Comparison of ENCODE assay signal across 9 cellular contexts in genomic region chr20:4519530-4519929, GRCh38.
A peak's percentile ranks its signal among the peaks of the same experiment; 100 is the strongest.
DNase-seq lines count a peak whose midpoint lies in the region; ATAC-seq, FAIRE-seq and TF ChIP-seq lines count a peak whose summit lies in the region.
"Had no signal": no experiment of that assay in that cellular context is flagged by ENCODE, and none has a peak within 500 bp of the region (broad histone marks: within the 10 kb centered on the region; RNA-seq: fewer than 3 reads in every experiment).

No MANE protein-coding gene starts in this region.

- ATAC-seq in GM21381 (IDR thresholded peaks at IDR 0.05; ENCODE audit: unreplicated experiment), result no peak
- no peak for ATAC-seq in pancreas

- no peaks in the 10 kb centered on the region for H3F3A ChIP-seq in Loucy (ENCODE audit: low read depth)

- H2BK15ac ChIP-seq in neuronal stem cell (ENCODE audit: low read length), result no peak overlapping the region

- no peak overlapping the region for H2BK120ac ChIP-seq in neuronal stem cell (ENCODE audit: low read depth, low read length)

- DNase-seq in DMS 273 (lab: John Stamatoyannopoulos, UW; ENCODE audit: unreplicated experiment) (peak; percentile 30), DMS 273 treated with DMSO at 0.1 percent for 48 hours (lab: John Stamatoyannopoulos, UW) (no peak), mammary epithelial cell (peak; percentile 11), neuronal stem cell (ENCODE audit: low spot score) (peak; percentile 2), esophagus muscularis mucosa (ENCODE audit: extremely low spot score) (no peak), pancreas (no peak)

- TF ChIP-seq CTCF in Loucy (conservative IDR thresholded peaks at IDR 0.05; ENCODE audit: low read length), result peak; percentile 57
- peak; percentile 66 to 68 for TF ChIP-seq CTCF in mammary epithelial cell (conservative IDR thresholded peaks at IDR 0.05 in 1 of 2, IDR thresholded peaks at IDR 0.05 in 1 of 2; ENCODE audit: extremely low read depth in 1 of 2, insufficient read depth in 1 of 2, low read depth in 1 of 2, low read length in 2 of 2)
- peak in 1 of 3 experiments; percentile 16 for TF ChIP-seq CTCF in esophagus muscularis mucosa (IDR thresholded peaks at IDR 0.05)
- TF ChIP-seq CTCF in pancreas (IDR thresholded peaks at IDR 0.05), result no peak

- no peak overlapping the region for H2BK12ac ChIP-seq in neuronal stem cell (ENCODE audit: low read length)

- H3K4me2 ChIP-seq in Loucy (ENCODE audit: low read depth, low read length, poor library complexity, severe bottlenecking) (no peak overlapping the region), mammary epithelial cell (ENCODE audit: insufficient read depth, low read depth, low read length) (no peak overlapping the region), neuronal stem cell (ENCODE audit: insufficient read depth, low read length, poor library complexity, severe bottlenecking) (no peak overlapping the region)

- H3K79me1 ChIP-seq in neuronal stem cell (ENCODE audit: low read depth, low read length), result no peaks in the 10 kb centered on the region

- no peaks in the 10 kb centered on the region for H3K36me3 ChIP-seq in Loucy (ENCODE audit: insufficient read depth, low read length)
- no peaks in the 10 kb centered on the region for H3K36me3 ChIP-seq in mammary epithelial cell (ENCODE audit: insufficient read depth, low read length)
- H3K36me3 ChIP-seq in neuronal stem cell (replicated peaks in 1 of 2; ENCODE audit: control insufficient read depth in 2 of 2, insufficient read depth in 2 of 2, low read length in 2 of 2), result no peaks in the 10 kb centered on the region
- no peaks in the 10 kb centered on the region for H3K36me3 ChIP-seq in esophagus muscularis mucosa
- H3K36me3 ChIP-seq in pancreas, result no peaks in the 10 kb centered on the region

- H2AFZ ChIP-seq in Loucy (ENCODE audit: low read length) (no peak overlapping the region), mammary epithelial cell (ENCODE audit: low read depth, low read length) (no peak overlapping the region), neuronal stem cell (ENCODE audit: low read length) (no peak overlapping the region)

- intact Hi-C loops in mammary epithelial cell (cut with micrococcal nuclease) (loop anchor here (5.0 kb wide), 2 partner anchors 73 to 257 kb away; no protein-coding TSS in a partner anchor), esophagus muscularis mucosa (cut with DNase I) (no loop called here), pancreas (cut with DNase I) (no loop called here)

- no peak for FAIRE-seq in pancreas (lab: Jason Lieb, UNC)
- FAIRE-seq: A204.1 had no signal

- no peak overlapping the region for H3K23ac ChIP-seq in neuronal stem cell (ENCODE audit: low read depth, low read length, poor library complexity)

- H3K9me3 ChIP-seq in Loucy (ENCODE audit: insufficient read depth, low read depth, low read length) (no peaks in the 10 kb centered on the region), mammary epithelial cell (replicated peaks; ENCODE audit: insufficient read depth, low read length) (no peaks in the 10 kb centered on the region), neuronal stem cell (replicated peaks in 1 of 2; ENCODE audit: control insufficient read depth in 2 of 2, insufficient read depth in 1 of 2, low read depth in 1 of 2, low read length in 2 of 2) (no peaks in the 10 kb centered on the region), esophagus muscularis mucosa (no peaks in the 10 kb centered on the region), pancreas (no peaks in the 10 kb centered on the region)

- H4K20me1 ChIP-seq in Loucy (ENCODE audit: insufficient read depth, low read length, poor library complexity, severe bottlenecking) (no peaks in the 10 kb centered on the region), mammary epithelial cell (ENCODE audit: insufficient read depth, low read length) (no peaks in the 10 kb centered on the region)

- no peak for TF ChIP-seq POLR2A in esophagus muscularis mucosa (IDR thresholded peaks at IDR 0.05; ENCODE audit: low read depth)

- no peak overlapping the region for H3K14ac ChIP-seq in neuronal stem cell (ENCODE audit: low read length)

- H3K18ac ChIP-seq in neuronal stem cell (ENCODE audit: low read length), result no peak overlapping the region

- no peak for TF ChIP-seq EP300 in esophagus muscularis mucosa (IDR thresholded peaks at IDR 0.05)

- dilution Hi-C loops in mammary epithelial cell (cut with HindIII; ENCODE audit: low sequenced_read_pairs), result no loop called here

- H3K9ac ChIP-seq in Loucy (ENCODE audit: low read depth, low read length, poor library complexity, severe bottlenecking), result no peak overlapping the region
- H3K9ac ChIP-seq in mammary epithelial cell (ENCODE audit: insufficient read depth, low read length), result no peak overlapping the region
- H3K9ac ChIP-seq in neuronal stem cell (ENCODE audit: low read depth, low read length, poor library complexity), result no peak overlapping the region

- H3K27ac ChIP-seq in mammary epithelial cell (ENCODE audit: insufficient read depth, low read depth, low read length) (no peak overlapping the region), neuronal stem cell (replicated peaks; ENCODE audit: low read length) (no peak overlapping the region), esophagus muscularis mucosa (replicated peaks in 1 of 4) (no peak overlapping the region), pancreas (no peak overlapping the region)

- WGBS in mammary epithelial cell (ENCODE audit: low coverage, missing lambda C conversion rate), result 25% methylated on average over 2 of the region's 2 CpGs
- no CpG with 5 or more reads among the region's 2 CpGs for WGBS in neuronal stem cell (ENCODE audit: extremely low coverage in 2 of 2, insufficient read length in 2 of 2, insufficient replicate concordance in 1 of 2), 2 donors
- WGBS in esophagus muscularis mucosa, result 35% methylated on average over 2 of the region's 2 CpGs
- 13 to 15% methylated on average over 2 of the region's 2 CpGs for WGBS in pancreas, 2 donors

- no peak overlapping the region for H3K4ac ChIP-seq in neuronal stem cell (ENCODE audit: low read length)

- H3K27me3 ChIP-seq in Loucy (ENCODE audit: insufficient read depth, low read length, poor library complexity, severe bottlenecking), result no peaks in the 10 kb centered on the region
- H3K27me3 ChIP-seq in mammary epithelial cell (ENCODE audit: insufficient read depth, low read length), result no peaks in the 10 kb centered on the region
- no peaks in the 10 kb centered on the region for H3K27me3 ChIP-seq in neuronal stem cell (ENCODE audit: control insufficient read depth in 3 of 3, insufficient read depth in 3 of 3, low read depth in 1 of 3, low read length in 3 of 3)
- no peaks in the 10 kb centered on the region for H3K27me3 ChIP-seq in esophagus muscularis mucosa
- no peaks in the 10 kb centered on the region for H3K27me3 ChIP-seq in pancreas

- H4K8ac ChIP-seq in neuronal stem cell (ENCODE audit: low read depth, low read length), result no peak overlapping the region

- H3K4me3 ChIP-seq in Loucy (ENCODE audit: low read length, poor library complexity, severe bottlenecking) (no peak overlapping the region), mammary epithelial cell (replicated peaks in 1 of 3; ENCODE audit: insufficient read depth in 1 of 3, low read depth in 2 of 3, low read length in 3 of 3) (no peak overlapping the region), neuronal stem cell (ENCODE audit: low read length in 2 of 2) (no peak overlapping the region), esophagus muscularis mucosa (no peak overlapping the region), pancreas (no peak overlapping the region)

- no peak overlapping the region for H2AK5ac ChIP-seq in neuronal stem cell (ENCODE audit: low read depth, low read length)

- in situ Hi-C loops in mammary epithelial cell (cut with MboI; ENCODE audit: low sequenced_read_pairs in 2 of 2), result no loop called here

- H2BK5ac ChIP-seq in neuronal stem cell (ENCODE audit: low read length), result no peak overlapping the region

- H3K9me2 ChIP-seq in Loucy (replicated peaks; ENCODE audit: low read depth, low read length), result no peaks in the 10 kb centered on the region

- H3K79me2 ChIP-seq in Loucy (ENCODE audit: insufficient read depth, low read length), result no peaks in the 10 kb centered on the region
- no peaks in the 10 kb centered on the region for H3K79me2 ChIP-seq in mammary epithelial cell (ENCODE audit: insufficient read depth, low read length)

- no TSS peak for BruUV-seq in mammary epithelial cell (replicated peaks; lab: Mats Ljungman, UMichigan)

- CTCF ChIA-PET in mammary epithelial cell (lab: Charles Lee; ENCODE audit: low non-redundant PET), result no interaction called here

- no peak overlapping the region for H4K91ac ChIP-seq in neuronal stem cell (ENCODE audit: low read depth, low read length, poor library complexity)

- H3K4me1 ChIP-seq in Loucy (ENCODE audit: insufficient read depth, low read length, poor library complexity, severe bottlenecking) (no peaks in the 10 kb centered on the region), mammary epithelial cell (ENCODE audit: insufficient read depth, low read length) (peaks cover 4% of the 10 kb centered on the region), neuronal stem cell (ENCODE audit: control insufficient read depth in 2 of 2, insufficient read depth in 1 of 2, low read depth in 1 of 2, low read length in 2 of 2) (peaks cover 0 to 9% of the 10 kb centered on the region in 2 donors), esophagus muscularis mucosa (no peaks in the 10 kb centered on the region), pancreas (no peaks in the 10 kb centered on the region)

Comparison
In these comparisons a context has a peak if more than half of its experiments do, and no peak if none do; other contexts are left out.
1. DNase-seq: peak in DMS 273 (single experiment), mammary epithelial cell (single experiment) and neuronal stem cell (single experiment); none in DMS 273 treated with DMSO at 0.1 percent for 48 hours (single experiment), esophagus muscularis mucosa (single experiment) and pancreas (0 of 6).
2. CTCF ChIP-seq: peak in Loucy (single experiment) and mammary epithelial cell (2 of 2); none in pancreas (0 of 4).